ENCODE assay signal across 8 cellular contexts in genomic region chr4:13611283-13611842, GRCh38.
DNase-seq lines count a peak whose midpoint lies in the region; ATAC-seq and TF ChIP-seq lines count a peak whose summit lies in the region.

No MANE protein-coding gene starts in this region.

- TF ChIP-seq CTCF in OCI-LY3 (IDR thresholded peaks at IDR 0.05; ENCODE audit: low read depth, low read length), result no peak

- peaks cover 69% of the 10 kb centered on the region for H3K36me3 ChIP-seq in OCI-LY3 (replicated peaks; ENCODE audit: low read depth, low read length)
- H3K36me3 ChIP-seq in muscle layer of colon (ENCODE audit: insufficient read depth, low read length), result peaks cover 80% of the 10 kb centered on the region

- H4K20me1 ChIP-seq in OCI-LY3 (ENCODE audit: insufficient read depth, low read length), result no peaks in the 10 kb centered on the region

- H3K27me3 ChIP-seq in OCI-LY3 (ENCODE audit: low read depth, low read length), result no peaks in the 10 kb centered on the region
- H3K27me3 ChIP-seq in muscle layer of colon (ENCODE audit: control insufficient read depth in 1 of 2, insufficient read depth in 2 of 2, low read length in 2 of 2), result no peaks in the 10 kb centered on the region

- H3K9ac ChIP-seq in OCI-LY3 (ENCODE audit: low read length), result peak overlapping the region; percentile 17; the same call in 1 of the 2 replicates
- H3K9ac ChIP-seq in muscle layer of colon (ENCODE audit: low read length), result no peak overlapping the region

- H3K4me1 ChIP-seq in OCI-LY3 (ENCODE audit: low read length) (peaks cover 36% of the 10 kb centered on the region), muscle layer of colon (ENCODE audit: insufficient read depth, low read length) (peaks cover 15% of the 10 kb centered on the region)

- peak overlapping the region; percentile 72 for H3K4me2 ChIP-seq in OCI-LY3 (ENCODE audit: low read length)

- H3K9me3 ChIP-seq in OCI-LY3 (ENCODE audit: insufficient read depth, low read length) (no peaks in the 10 kb centered on the region), muscle layer of colon (ENCODE audit: low read length) (no peaks in the 10 kb centered on the region)

- H3K4me3 ChIP-seq in OCI-LY3 (ENCODE audit: low read length) (peak overlapping the region; percentile 40), muscle layer of colon (ENCODE audit: low read depth in 1 of 2, low read length in 2 of 2) (no peak overlapping the region)

- DNase-seq in activated CD4-positive, alpha-beta T cell treated with anti-CD3 and anti-CD28 coated beads for 1 hour, result no peak
- DNase-seq in hepatic stellate cell (ENCODE audit: low spot score) (no peak), SKM-1 treated with dmso at 0.1 percent for 144 hours (lab: John Stamatoyannopoulos, UW; ENCODE audit: unreplicated experiment) (no peak), HUDEP-2 (lab: John Stamatoyannopoulos, UW; ENCODE audit: unreplicated experiment in 76 of 76) (no peak)

- no peaks in the 10 kb centered on the region for H3K79me2 ChIP-seq in OCI-LY3 (ENCODE audit: low read length)

- ATAC-seq in GM18868 (IDR thresholded peaks at IDR 0.05; ENCODE audit: unreplicated experiment), result peak; percentile 95
- ATAC-seq in HG02588 (IDR thresholded peaks at IDR 0.05; ENCODE audit: unreplicated experiment), result peak; percentile 95

- no peak overlapping the region for H2AFZ ChIP-seq in OCI-LY3 (ENCODE audit: low read depth, low read length)

- peak overlapping the region; percentile 55 for H3K27ac ChIP-seq in OCI-LY3 (ENCODE audit: low read length)
- H3K27ac ChIP-seq in muscle layer of colon (ENCODE audit: low read depth, low read length), result peak overlapping the region; percentile 45
